ENCODE assay signal across 8 cellular contexts in genomic region chr10:12129222-12130111, GRCh38. TPM values are rescaled to one million over a fixed set of nuclear protein-coding genes. Genes with fewer than 3 reads are reported as not detected.
A peak's percentile ranks its signal among the peaks of the same experiment; 100 is the strongest.
DNase-seq lines count a peak whose midpoint lies in the region; ATAC-seq, FAIRE-seq and TF ChIP-seq lines count a peak whose summit lies in the region.

Gene SEC61A2 (plus strand): TSS chr10:12129677. CDS start chr10:12129788, 111 bp downstream.

- H3K4me3 ChIP-seq in Caco-2 (ENCODE audit: low read depth, low read length) = peak within 1 kb of the TSS; percentile 98
- H3K4me3 ChIP-seq in NT2/D1 (ENCODE audit: insufficient read length, low read depth) = peak within 1 kb of the TSS; percentile 75

- FAIRE-seq in HTR-8/SVneo (lab: Jason Lieb, UNC) = peak; percentile 49

- peak within 1 kb of the TSS; percentile 87 for H3K27ac Mint-ChIP-seq in Caco-2 (ENCODE audit: unreplicated experiment)
- H3K27ac Mint-ChIP-seq in endothelial cell (ENCODE audit: unreplicated experiment) = peak within 1 kb of the TSS; percentile 57

- intact Hi-C loops in Caco-2 (cut with micrococcal nuclease; ENCODE audit: unreplicated experiment) = loop anchor here (1.0 to 2.0 kb wide), 4 partner anchors 27 to 87 kb away; partner anchors contain the start of genes DHTKD1, NUDT5 and UPF2

- H3K36me3 Mint-ChIP-seq in Caco-2 (ENCODE audit: insufficient read depth, unreplicated experiment) (peaks cover 22% of the 10 kb centered on the region), endothelial cell (ENCODE audit: low read depth, unreplicated experiment) (peaks cover 4% of the 10 kb centered on the region)

- H3K4me1 Mint-ChIP-seq in Caco-2 (ENCODE audit: low read depth, unreplicated experiment) (peaks cover 6% of the 10 kb centered on the region), endothelial cell (ENCODE audit: unreplicated experiment) (peaks cover 5% of the 10 kb centered on the region)

- no peaks in the 10 kb centered on the region for H3K36me3 ChIP-seq in Caco-2 (ENCODE audit: control insufficient read depth, insufficient read depth, low read length)
- no peaks in the 10 kb centered on the region for H3K36me3 ChIP-seq in NT2/D1 (ENCODE audit: insufficient read depth, insufficient read length, low read length)

- H3K27me3 Mint-ChIP-seq in Caco-2 (ENCODE audit: insufficient read depth, unreplicated experiment) = no peaks in the 10 kb centered on the region
- H3K27me3 Mint-ChIP-seq in endothelial cell (ENCODE audit: unreplicated experiment) = peaks cover 10% of the 10 kb centered on the region

- H3K27me3 ChIP-seq in Caco-2 (replicated peaks; ENCODE audit: control insufficient read depth, insufficient read depth, low read length) (no peaks in the 10 kb centered on the region), NT2/D1 (ENCODE audit: insufficient read depth, insufficient read length) (no peaks in the 10 kb centered on the region)

- H3K9ac ChIP-seq in NT2/D1 (ENCODE audit: insufficient read length, low read depth) = peak within 1 kb of the TSS; percentile 88

- no TSS peak for BruUV-seq in Caco-2 (replicated peaks; lab: Mats Ljungman, UMichigan)

- no peaks in the 10 kb centered on the region for H3K9me3 ChIP-seq in Caco-2
- no peaks in the 10 kb centered on the region for H3K9me3 ChIP-seq in NT2/D1 (ENCODE audit: insufficient read depth, low read length)

- ATAC-seq in GM21367 (IDR thresholded peaks at IDR 0.05; ENCODE audit: unreplicated experiment) = peak; percentile 84

- H3K9me3 Mint-ChIP-seq in Caco-2 (ENCODE audit: unreplicated experiment) (no peaks in the 10 kb centered on the region), endothelial cell (ENCODE audit: unreplicated experiment) (no peaks in the 10 kb centered on the region)

- H3K4me1 ChIP-seq in Caco-2 = 0 out of 2 replicates have a peak, but pooled peaks cover 5% of the 10 kb centered on the region
- no peaks in the 10 kb centered on the region for H3K4me1 ChIP-seq in NT2/D1 (ENCODE audit: insufficient read depth, insufficient read length)

- POLR2A ChIA-PET in Caco-2 (lab: Charles Lee) = interaction anchor here (0.6 to 1.0 kb wide), 4 partner anchors 53 to 137 kb away, joined by 3 to 9 read pairs (median 4); partner anchors contain the start of genes CDC123 and NUDT5

- peak; percentile 97 to 100 for DNase-seq in Caco-2
- DNase-seq in HTR-8/SVneo (ENCODE audit: insufficient read length, low spot score) = peak; percentile 93
- peak; percentile 63 for DNase-seq in NT2/D1 (ENCODE audit: low read depth, low spot score)
- peak; percentile 90 for DNase-seq in activated CD8-positive, alpha-beta memory T cell treated with anti-CD3 and anti-CD28 coated beads, Interleukin-2, amount 50 U/mL, for 24 hours (ENCODE audit: extremely low read depth)
- DNase-seq in endothelial cell (ENCODE audit: low spot score) = peak; percentile 100
- DNase-seq in middle frontal gyrus (ENCODE audit: extremely low spot score, low spot score) = peak; percentile 91
- peak; percentile 96 to 98 for DNase-seq in stimulated activated CD8-positive, alpha-beta memory T cell treated with anti-CD3 and anti-CD28 coated beads, Interleukin-2, amount 100 ng/mL, for 1 hour (ENCODE audit: low read depth in 2 of 2)

- H3K4me3 Mint-ChIP-seq in Caco-2 (ENCODE audit: unreplicated experiment) = peak within 1 kb of the TSS; percentile 79
- peak within 1 kb of the TSS; percentile 93 for H3K4me3 Mint-ChIP-seq in endothelial cell (ENCODE audit: unreplicated experiment)

- CTCF ChIA-PET in Caco-2 (lab: Charles Lee) = interaction anchor here (0.6 to 1.2 kb wide), 8 partner anchors 9 to 314 kb away, joined by 3 to 8 read pairs (median 4); partner anchors contain the start of genes CDC123, NUDT5 and UPF2

- no peak for TF ChIP-seq CTCF in Caco-2 (IDR thresholded peaks at IDR 0.05; ENCODE audit: insufficient read depth in 1 of 2, low read depth in 1 of 2, low read length in 1 of 2, severe bottlenecking in 1 of 2, unreplicated experiment in 1 of 2)
- no peak for TF ChIP-seq CTCF in endothelial cell (IDR thresholded peaks at IDR 0.05; ENCODE audit: unreplicated experiment)

RNA-seq across cellular contexts. Expression of gene SEC61A2, which starts in this region (rescaled TPM):
- total RNA-seq in Caco-2 (2022) = 27.5 and 34.1 TPM in 2 replicates
- total RNA-seq in endothelial cell (ENCODE audit: unreplicated experiment) = 9.9 TPM

Comparison
In these comparisons a context has a peak if more than half of its experiments do, and no peak if none do; other contexts are left out.
1. Peak in every context shown above with its lines: DNase-seq, ATAC-seq and H3K4me3 ChIP-seq.